Comparison of ENCODE assay signal across 1 cellular context in the genomic region with DNA sequence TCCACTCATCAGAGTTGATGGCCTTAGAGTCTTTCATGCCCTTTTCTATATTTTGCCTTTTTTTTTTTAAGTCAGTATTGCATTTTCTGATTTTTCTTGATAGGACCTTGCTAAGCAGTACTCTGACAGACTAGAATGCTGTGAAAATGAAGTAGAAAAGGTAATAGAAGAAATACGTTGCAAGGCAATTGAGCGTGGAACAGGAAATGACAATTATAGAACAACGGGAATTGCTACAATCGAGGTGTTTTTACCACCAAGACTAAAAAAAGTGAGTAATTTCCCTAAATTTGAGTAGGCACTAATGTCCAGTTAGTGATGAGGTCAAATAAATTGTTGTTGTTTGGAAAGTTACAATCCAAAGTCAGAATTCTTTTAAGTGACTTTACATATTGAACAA.
TF ChIP-seq lines count a peak whose summit lies in the region.

No MANE protein-coding gene starts in this region.

TF ChIP-seq in HepG2, 621 proteins besides CTCF, POLR2A, EP300 and RAD21:
- no peak for TF ChIP-seq ELF4 (CRISPR knock-in tag; IDR thresholded peaks at IDR 0.05; ENCODE audit: borderline replicate concordance)
- no peak for TF ChIP-seq NFE2L1 (CRISPR knock-in tag; IDR thresholded peaks at IDR 0.05; ENCODE audit: borderline replicate concordance)
- TF ChIP-seq ZSCAN31 (CRISPR knock-in tag; IDR thresholded peaks at IDR 0.05; ENCODE audit: low read depth), result no peak
- no peak for TF ChIP-seq TFDP1 (CRISPR knock-in tag; IDR thresholded peaks at IDR 0.05; ENCODE audit: borderline replicate concordance)
- TF ChIP-seq ZSCAN25 (CRISPR knock-in tag; IDR thresholded peaks at IDR 0.05), result no peak
- no peak for TF ChIP-seq JUNB (CRISPR knock-in tag; IDR thresholded peaks at IDR 0.05; ENCODE audit: borderline replicate concordance)
- TF ChIP-seq ZNF766 (CRISPR knock-in tag; IDR thresholded peaks at IDR 0.05; ENCODE audit: borderline replicate concordance), result no peak
- TF ChIP-seq ZNF552 (CRISPR knock-in tag; IDR thresholded peaks at IDR 0.05; ENCODE audit: borderline replicate concordance), result no peak
- TF ChIP-seq ZNF17 (CRISPR knock-in tag; IDR thresholded peaks at IDR 0.05), result no peak
- no peak for TF ChIP-seq ZNF570 (CRISPR knock-in tag; IDR thresholded peaks at IDR 0.05; ENCODE audit: borderline replicate concordance)
- no peak for TF ChIP-seq SMAD1 (CRISPR knock-in tag; IDR thresholded peaks at IDR 0.05; ENCODE audit: borderline replicate concordance, low read depth)
- TF ChIP-seq NR3C1 (CRISPR knock-in tag; IDR thresholded peaks at IDR 0.05), result no peak
- TF ChIP-seq CC2D1A (CRISPR knock-in tag; IDR thresholded peaks at IDR 0.05), result no peak
- TF ChIP-seq ZNF550 (CRISPR knock-in tag; IDR thresholded peaks at IDR 0.05; ENCODE audit: borderline replicate concordance), result no peak
- TF ChIP-seq HINFP (CRISPR knock-in tag; IDR thresholded peaks at IDR 0.05; ENCODE audit: low read depth), result no peak
